1 cellular context compared by ENCODE assay signal in the genomic region with DNA sequence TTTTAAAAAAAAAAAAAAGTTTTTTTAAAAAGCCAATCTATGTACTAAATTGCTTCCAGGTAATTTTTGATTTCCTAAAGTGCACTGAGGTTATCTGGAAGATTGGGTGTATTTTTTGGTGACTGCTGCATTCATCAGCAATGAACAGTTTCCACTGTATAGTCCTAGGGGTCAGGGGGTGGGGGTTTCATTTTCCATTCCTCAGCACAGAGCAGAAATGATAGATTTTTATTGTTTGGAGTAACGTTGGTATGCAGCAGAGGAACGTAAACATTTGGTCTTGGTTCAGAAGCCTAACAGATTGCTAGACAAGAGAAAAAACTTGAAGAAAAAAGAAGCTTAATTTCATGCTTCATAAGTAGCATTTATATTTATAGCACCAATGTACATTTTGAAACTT.
TF ChIP-seq lines count a peak whose summit lies in the region.

No MANE protein-coding gene starts in this region.

TF ChIP-seq in endothelial cell of umbilical vein, 7 proteins besides CTCF, POLR2A, EP300 and RAD21:
- TF ChIP-seq POLR2AphosphoS5 (IDR thresholded peaks at IDR 0.05; ENCODE audit: insufficient read depth, low read depth, low read length) (no peak), JUN (IDR thresholded peaks at IDR 0.05; ENCODE audit: borderline replicate concordance, insufficient read depth, insufficient read length, low read depth) (no peak), GATA2 (IDR thresholded peaks at IDR 0.05; ENCODE audit: insufficient read depth, insufficient read length, low read depth, low read length) (no peak), MYC (IDR thresholded peaks at IDR 0.05; ENCODE audit: low read depth, low read length) (no peak), EZH2 (IDR thresholded peaks at IDR 0.05; ENCODE audit: borderline replicate concordance, low read depth, low read length, severe bottlenecking) (no peak)
